In the genomic region with DNA sequence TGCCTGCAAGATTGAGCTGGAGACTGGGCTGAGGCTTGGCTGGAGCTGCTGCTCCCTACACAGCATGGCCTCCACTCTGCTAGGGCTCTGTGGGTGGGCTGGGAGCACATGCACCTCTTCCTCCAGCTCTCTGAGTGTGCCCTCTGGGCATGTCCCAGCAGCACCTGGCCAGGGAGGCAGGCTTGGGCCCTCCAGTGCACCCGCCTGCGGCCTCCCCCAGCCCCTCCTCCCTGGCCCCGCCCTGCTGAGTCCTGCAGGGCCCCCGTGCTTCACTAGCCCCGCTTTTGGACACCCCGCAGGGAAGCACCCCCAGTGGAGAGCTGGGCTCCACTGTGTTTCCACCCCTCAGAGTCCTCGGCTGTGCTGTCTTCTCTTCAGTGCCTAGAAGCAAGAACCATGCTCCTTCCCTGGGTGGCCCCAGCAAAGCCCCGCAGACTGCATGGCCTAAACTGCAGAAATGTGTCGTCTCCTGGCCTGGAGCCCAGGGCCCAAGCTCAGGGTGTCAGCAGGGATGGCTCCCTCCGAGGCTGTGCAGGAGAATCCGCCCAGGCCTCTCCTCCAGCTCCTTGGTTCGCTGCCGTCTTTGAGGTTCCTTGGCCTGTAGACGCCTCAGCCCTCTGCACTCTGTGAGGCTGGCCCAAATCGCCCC, we compare ENCODE assay signal across 26 cellular contexts. TPM values are rescaled to one million over a fixed set of nuclear protein-coding genes. Genes with fewer than 3 reads are reported as not detected.
DNase-seq lines count a peak whose midpoint lies in the region; ATAC-seq, FAIRE-seq and TF ChIP-seq lines count a peak whose summit lies in the region.
"Had no signal": no experiment of that assay in that cellular context is flagged by ENCODE, and none has a peak within 500 bp of the region (broad histone marks: within the 10 kb centered on the region; RNA-seq: fewer than 3 reads in every experiment).

No MANE protein-coding gene starts in this region.

- BruUV-seq in HepG2 (replicated peaks; lab: Mats Ljungman, UMichigan), result no TSS peak

- H3K36me3 ChIP-seq in RWPE2 (ENCODE audit: low read depth), result no peaks in the 10 kb centered on the region
- no peaks in the 10 kb centered on the region; a peak in 1 of 5 replicates for H3K36me3 ChIP-seq in HepG2 (replicated peaks in 1 of 2; ENCODE audit: control insufficient read depth in 1 of 2, insufficient read depth in 2 of 2, low read length in 2 of 2)
- peaks cover 0 to 1% of the 10 kb centered on the region in 2 donors for H3K36me3 ChIP-seq in aorta (ENCODE audit: control insufficient read depth in 1 of 2, insufficient read depth in 2 of 2, low read length in 1 of 2)
- H3K36me3 ChIP-seq in osteoblast (ENCODE audit: insufficient read depth, low read length), result no peaks in the 10 kb centered on the region
- H3K36me3 ChIP-seq: WERI-Rb-1 had no signal

- 96% methylated on average over 4 of the region's 15 CpGs for WGBS in HepG2 (ENCODE audit: low lambda C conversion rate)
- WGBS in aorta, 2 donors, result 71 to 77% methylated on average over 15 of the region's 15 CpGs

- peaks cover 10 to 34% of the 10 kb centered on the region in 2 donors for H3K9me3 Mint-ChIP-seq in stimulated activated naive CD8-positive, alpha-beta T cell treated with anti-CD3 and anti-CD28 coated beads, Interleukin-15, amount 100 ng/mL, for 72 hours

- intact Hi-C loops in HepG2 (cut with micrococcal nuclease; ENCODE audit: unreplicated experiment) (no loop called here), aorta (cut with DNase I) (no loop called here)

- no peaks in the 10 kb centered on the region for H3K79me2 ChIP-seq in HepG2 (ENCODE audit: insufficient read depth, low read length)
- no peaks in the 10 kb centered on the region for H3K79me2 ChIP-seq in osteoblast (ENCODE audit: insufficient read depth, low read length)

- DNase-seq in stimulated activated naive CD8-positive, alpha-beta T cell treated with anti-CD3 and anti-CD28 coated beads, Interleukin-15, amount 100 ng/mL, for 72 hours, result no peak
- no peak for DNase-seq in stimulated activated naive CD8-positive, alpha-beta T cell treated with anti-CD3 and anti-CD28 coated beads, Interleukin-15, Interleukin-2, amounts not matched to agents 100 U/mL and 50 U/mL, for 24 hours
- DNase-seq in RWPE2 (ENCODE audit: low spot score), result no peak
- no peak for DNase-seq in HepG2 (ENCODE audit: low spot score)
- DNase-seq in aorta, result no peak
- no peak for DNase-seq in activated gamma-delta T cell treated with Interleukin-2 at 50 U/mL for 16 hours
- no peak for DNase-seq in osteoblast (ENCODE audit: insufficient read length, low spot score, missing footprints)
- DNase-seq: ACHN; activated CD4-positive, alpha-beta T cell treated with anti-CD3 and anti-CD28 coated beads, Interleukin-2, amount 50 U/mL, for 1 hour; activated CD8-positive, alpha-beta memory T cell treated with anti-CD3 and anti-CD28 coated beads, Interleukin-2, amount 50 U/mL, for 4 hours; caudate nucleus; HCEC 1CT; lower lobe of right lung; NCI-H1436 treated with DMSO at 0.1 percent for 48 hours; NCI-H526 treated with DMSO at 0.1 percent for 48 hours; WERI-Rb-1 had no signal

- no peak for TF ChIP-seq CTCF in RWPE2 (IDR thresholded peaks at IDR 0.05; ENCODE audit: poor library complexity, severe bottlenecking)
- TF ChIP-seq CTCF in HepG2 (CRISPR knock-in tag; IDR thresholded peaks at IDR 0.05), result no peak
- no peak for TF ChIP-seq CTCF in osteoblast (IDR thresholded peaks at IDR 0.05; ENCODE audit: extremely low read depth, low read depth, low read length)

- FAIRE-seq in HepG2 (lab: Jason Lieb, UNC), result no peak

- POLR2A ChIA-PET in HepG2 (lab: Yijun Ruan, JAX), result no interaction called here

- no peak overlapping the region for H3K27ac Mint-ChIP-seq in stimulated activated naive CD8-positive, alpha-beta T cell treated with anti-CD3 and anti-CD28 coated beads, Interleukin-15, amount 100 ng/mL, for 72 hours
- H3K27ac Mint-ChIP-seq: activated naive CD8-positive, alpha-beta T cell had no signal

- TF ChIP-seq EP300 in HepG2 (IDR thresholded peaks at IDR 0.05; ENCODE audit: low read depth in 2 of 2, low read length in 2 of 2) (no peak), HepG2 (CRISPR knock-in tag; IDR thresholded peaks at IDR 0.05; ENCODE audit: borderline replicate concordance) (no peak)

- H3K9me3 ChIP-seq in RWPE2 (ENCODE audit: severe bottlenecking) (no peaks in the 10 kb centered on the region), HepG2 (ENCODE audit: low read length) (peaks cover 7% of the 10 kb centered on the region; the same call in 1 of the 2 replicates), aorta (ENCODE audit: control insufficient read depth, low read length) (no peaks in the 10 kb centered on the region), osteoblast (ENCODE audit: low read depth, low read length) (no peaks in the 10 kb centered on the region)

- in situ Hi-C loops in HepG2 (cut with HindIII; ENCODE audit: extremely low pct_ligation_motif_present, low pct_unique_long_range_greater_than_20kb), result no loop called here

- no peaks in the 10 kb centered on the region for H3K4me1 ChIP-seq in RWPE2 (ENCODE audit: insufficient read depth, poor library complexity, severe bottlenecking)
- no peaks in the 10 kb centered on the region for H3K4me1 ChIP-seq in HepG2 (ENCODE audit: insufficient read depth, low read length)
- no peaks in the 10 kb centered on the region for H3K4me1 ChIP-seq in aorta (ENCODE audit: control insufficient read depth in 1 of 2, insufficient read depth in 2 of 2, low read length in 2 of 2)
- H3K4me1 ChIP-seq in osteoblast (ENCODE audit: insufficient read depth, low read length), result no peaks in the 10 kb centered on the region
- H3K4me1 ChIP-seq: lower lobe of right lung had no signal

- TF ChIP-seq POLR2A in HepG2 (IDR thresholded peaks at IDR 0.05; ENCODE audit: insufficient read depth in 1 of 2, low read depth in 2 of 2, low read length in 2 of 2), result no peak

- H2AFZ ChIP-seq in HepG2 (ENCODE audit: low read length) (no peak overlapping the region), osteoblast (ENCODE audit: low read length) (no peak overlapping the region)

- no peak overlapping the region for H3K4me3 Mint-ChIP-seq in stimulated activated naive CD8-positive, alpha-beta T cell treated with anti-CD3 and anti-CD28 coated beads, Interleukin-15, amount 100 ng/mL, for 72 hours
- H3K4me3 Mint-ChIP-seq: activated naive CD8-positive, alpha-beta T cell had no signal

- no peaks in the 10 kb centered on the region for H4K20me1 ChIP-seq in HepG2 (ENCODE audit: insufficient read depth, low read length)
- peaks cover 3% of the 10 kb centered on the region for H4K20me1 ChIP-seq in osteoblast (ENCODE audit: insufficient read depth, low read length)

- H3K4me3 ChIP-seq in RWPE2 (ENCODE audit: severe bottlenecking) (no peak overlapping the region), HepG2 (replicated peaks in 1 of 3; ENCODE audit: insufficient read depth in 1 of 3, low read depth in 2 of 3, low read length in 3 of 3) (no peak overlapping the region), aorta (ENCODE audit: low read length in 2 of 2) (no peak overlapping the region), osteoblast (ENCODE audit: insufficient read depth, low read length) (no peak overlapping the region)
- H3K4me3 ChIP-seq: ascending aorta, lower lobe of right lung had no signal

- H3K27me3 Mint-ChIP-seq in stimulated activated naive CD8-positive, alpha-beta T cell treated with anti-CD3 and anti-CD28 coated beads, Interleukin-15, amount 100 ng/mL, for 72 hours, result no peaks in the 10 kb centered on the region
- H3K27me3 Mint-ChIP-seq: activated naive CD8-positive, alpha-beta T cell had no signal

- no peak overlapping the region for H3K4me2 ChIP-seq in HepG2 (ENCODE audit: low read depth, low read length)
- H3K4me2 ChIP-seq in osteoblast (ENCODE audit: insufficient read depth, low read length), result no peak overlapping the region

- peak; percentile 26 for ATAC-seq in stimulated activated naive CD8-positive, alpha-beta T cell treated with anti-CD3 and anti-CD28 coated beads, Interleukin-15, amount 100 ng/mL, for 72 hours
- no peak for ATAC-seq in stimulated activated naive CD8-positive, alpha-beta T cell treated with anti-CD3 and anti-CD28 coated beads, Interleukin-15, Interleukin-2, amounts not matched to agents 100 U/mL and 50 U/mL, for 24 hours
- ATAC-seq in RWPE2 (ENCODE audit: low read depth), result peak; percentile 60; the same call in 2 of the 3 replicates
- ATAC-seq in HepG2, result peak; percentile 8; the same call in 1 of the 3 replicates
- peak; percentile 16 for ATAC-seq in aorta (ENCODE audit: low FRiP score)
- no peak for ATAC-seq in GM19035 (IDR thresholded peaks at IDR 0.05; ENCODE audit: unreplicated experiment)

- H3K27me3 ChIP-seq in RWPE2 (ENCODE audit: insufficient read depth, poor library complexity, severe bottlenecking), result no peaks in the 10 kb centered on the region
- H3K27me3 ChIP-seq in HepG2 (ENCODE audit: control insufficient read depth in 1 of 2, insufficient read depth in 2 of 2, low read length in 2 of 2), result no peaks in the 10 kb centered on the region; a peak in 1 of 5 replicates
- no peaks in the 10 kb centered on the region for H3K27me3 ChIP-seq in aorta (ENCODE audit: control insufficient read depth in 1 of 2, insufficient read depth in 2 of 2, low read length in 1 of 2)
- no peaks in the 10 kb centered on the region for H3K27me3 ChIP-seq in osteoblast (ENCODE audit: insufficient read depth, low read length)
- H3K27me3 ChIP-seq: ascending aorta had no signal

- H3K4me1 Mint-ChIP-seq in stimulated activated naive CD8-positive, alpha-beta T cell treated with anti-CD3 and anti-CD28 coated beads, Interleukin-15, amount 100 ng/mL, for 72 hours, result peaks cover 6% of the 10 kb centered on the region

- no peak overlapping the region for H3K9ac ChIP-seq in HepG2 (ENCODE audit: insufficient read depth, low read depth, low read length)

- TF ChIP-seq RAD21 in HepG2 (CRISPR knock-in tag; IDR thresholded peaks at IDR 0.05), result no peak

- H3K27ac ChIP-seq in RWPE2 (ENCODE audit: poor library complexity, severe bottlenecking) (no peak overlapping the region), HepG2 (ENCODE audit: extremely low read length, insufficient read depth, low read length) (no peak overlapping the region), aorta (ENCODE audit: low read depth in 1 of 2, low read length in 2 of 2) (peak overlapping the region in 1 of 2 donors; percentile 8), osteoblast (ENCODE audit: low read depth, low read length) (no peak overlapping the region)
- H3K27ac ChIP-seq: ascending aorta, lower lobe of right lung, WERI-Rb-1 had no signal

- CTCF ChIA-PET in HepG2 (lab: Yijun Ruan, JAX; ENCODE audit: low intra/inter-chr PET ratio, low total read pairs), result no interaction called here

RNA-seq across cellular contexts. Expression of a gene that starts 5.0 kb away (rescaled TPM):
- total RNA-seq in HepG2 (2016; rRNA removed; fragmentation: Illumina TruSeq; extraction: Trizol) (0.22 TPM in 1 of 2 replicates, not detected in the other), aorta (1 to 10 TPM in 1 of 2 donors, under 1 TPM in 1; 0.96 to 1.8 TPM), osteoblast (0.36 TPM in 1 of 2 replicates, not detected in the other)
- total RNA-seq in HepG2 (2016; cell fraction: cytosol; rRNA removed; fragmentation: Illumina TruSeq; extraction: Trizol; ENCODE audit: low read depth), result 0.71 TPM in 1 of 2 replicates, not detected in the other
- total RNA-seq in HepG2 (2016; cell fraction: insoluble cytoplasmic fraction; rRNA removed; fragmentation: Illumina TruSeq; extraction: Trizol), result not detected in 2 replicates
- not detected in 2 replicates for total RNA-seq in HepG2 (2016; cell fraction: membrane; rRNA removed; fragmentation: Illumina TruSeq; extraction: Trizol)
- 1.2 TPM in 1 of 2 replicates, not detected in the other for total RNA-seq in HepG2 (2016; cell fraction: nucleus; rRNA removed; fragmentation: Illumina TruSeq; extraction: Trizol)
- polyA plus RNA-seq in HepG2 (2011; rRNA removed) (0.12 and 0.34 TPM in 2 replicates), aorta (1 to 10 TPM; 1.6 to 5.5 TPM)
- 0.10 and 0.12 TPM in 2 replicates for polyA plus RNA-seq in HepG2 (2011; cell fraction: cytosol; rRNA removed)
- 0.62 and 1.8 TPM in 2 replicates for polyA plus RNA-seq in HepG2 (2011; cell fraction: nucleus; rRNA removed)
- 0.40 and 1.1 TPM in 2 replicates for polyA plus RNA-seq in HepG2 (2012)
- polyA plus RNA-seq in HepG2 (2016; cell fraction: cytosol; fragmentation: Illumina TruSeq; extraction: Trizol; ENCODE audit: low read depth), result 0.23 and 0.47 TPM in 2 replicates
- polyA plus RNA-seq in HepG2 (2016; cell fraction: insoluble cytoplasmic fraction; fragmentation: Illumina TruSeq; extraction: Trizol; ENCODE audit: low read depth), result not detected in 2 replicates
- polyA plus RNA-seq in HepG2 (2016; cell fraction: membrane; fragmentation: Illumina TruSeq; extraction: Trizol; ENCODE audit: low read depth), result 0.26 TPM in 1 of 2 replicates, not detected in the other
- 0.83 and 1.0 TPM in 2 replicates for polyA plus RNA-seq in HepG2 (2016; cell fraction: nucleus; fragmentation: Illumina TruSeq; extraction: Trizol; ENCODE audit: insufficient read depth, low read depth)
- not detected in 2 replicates for polyA minus RNA-seq in HepG2 (2011; rRNA and poly(A)+ RNA removed; ENCODE audit: low replicate concordance)
- polyA minus RNA-seq in HepG2 (2011; cell fraction: cytosol; rRNA and poly(A)+ RNA removed), result not detected in 2 replicates
- polyA minus RNA-seq in HepG2 (2011; cell fraction: nucleus; rRNA and poly(A)+ RNA removed), result not detected in 2 replicates
- total RNA-seq: ascending aorta, Daoy, glomerular endothelial cell, M059J, pulmonary artery endothelial cell, RPMI7951, skeletal muscle tissue had no signal
- polyA plus RNA-seq: neural cell had no signal

Comparison
In these comparisons a context has a peak if more than half of its experiments do, and no peak if none do; other contexts are left out.
1. ATAC-seq: peak in stimulated activated naive CD8-positive, alpha-beta T cell treated with anti-CD3 and anti-CD28 coated beads, Interleukin-15, amount 100 ng/mL, for 72 hours (single experiment), RWPE2 (single experiment), HepG2 (single experiment) and aorta (single experiment); none in stimulated activated naive CD8-positive, alpha-beta T cell treated with anti-CD3 and anti-CD28 coated beads, Interleukin-15, Interleukin-2, amounts not matched to agents 100 U/mL and 50 U/mL, for 24 hours (single experiment) and GM19035 (single experiment).